8 cellular contexts compared by ENCODE assay signal in genomic region chr7:102671311-102671959, GRCh38. TPM values are rescaled to one million over a fixed set of nuclear protein-coding genes. Genes with fewer than 3 reads are reported as not detected.
DNase-seq lines count a peak whose midpoint lies in the region; ATAC-seq and TF ChIP-seq lines count a peak whose summit lies in the region.
"Not testable (repeated sequence)": the region's sequence is repeated elsewhere in the genome, so short reads cannot be mapped to it uniquely, and the experiment has no call there.

TSS of gene POLR2J2 (minus strand) at chr7:102671663. CDS start at chr7:102671601, 62 bp downstream.

- H4K20me1 ChIP-seq in MM.1S (ENCODE audit: insufficient read depth, low read length); fibroblast of lung (ENCODE audit: control insufficient read depth, extremely low read depth, insufficient read depth, low read length): not testable (repeated sequence)

- not testable (repeated sequence) for H3K4me2 ChIP-seq in MM.1S (ENCODE audit: low read depth, low read length); fibroblast of lung (ENCODE audit: extremely low read depth, insufficient read depth, low read length)

- ATAC-seq in GM19467 (IDR thresholded peaks at IDR 0.05; ENCODE audit: unreplicated experiment) (peak; percentile 70), HG03025 (IDR thresholded peaks at IDR 0.05; ENCODE audit: low FRiP score, unreplicated experiment) (peak; percentile 52), naive B cell (ENCODE audit: low read depth in 2 of 2) (peak; percentile 85 to 88)

- intact Hi-C loops in activated T-helper 2 cell treated with anti-CD3 and anti-CD28 coated beads, Interferon-gamma antibody, Interleukin-2, Interleukin-4, amounts not matched to agents 10 μg/mL and 5 μg/mL and 100 μg/mL, durations not matched to agents 14 hours and 24 hours and 36 hours (cut with micrococcal nuclease); tibial artery (cut with DNase I; ENCODE audit: low total_unique reads): not testable (repeated sequence)

- H3K79me2 ChIP-seq in MM.1S (ENCODE audit: low read length); fibroblast of lung (ENCODE audit: control insufficient read depth, insufficient read depth, low read length): not testable (repeated sequence)

- H3K9me3 ChIP-seq in MM.1S (replicated peaks; ENCODE audit: insufficient read depth, low read length); fibroblast of lung (ENCODE audit: control insufficient read depth, insufficient read depth, low read depth, low read length); tibial artery: not testable (repeated sequence)

- not testable (repeated sequence) for H3K27me3 ChIP-seq in MM.1S (replicated peaks; ENCODE audit: insufficient read depth, low read length); fibroblast of lung (ENCODE audit: control insufficient read depth, insufficient read depth, low read length); tibial artery

- H3F3A ChIP-seq in MM.1S (ENCODE audit: insufficient read depth, low read length) = not testable (repeated sequence)

- H3K36me3 Mint-ChIP-seq in activated T-helper 2 cell treated with anti-CD3 and anti-CD28 coated beads, Interferon-gamma antibody, Interleukin-2, Interleukin-4, amounts not matched to agents 10 μg/mL and 5 μg/mL and 100 μg/mL, durations not matched to agents 14 hours and 24 hours and 36 hours (ENCODE audit: low read depth); naive B cell: not testable (repeated sequence)

- peak within 1 kb of the TSS; percentile 45 for H3K4me3 Mint-ChIP-seq in activated T-helper 2 cell treated with anti-CD3 and anti-CD28 coated beads, Interferon-gamma antibody, Interleukin-2, Interleukin-4, amounts not matched to agents 10 μg/mL and 5 μg/mL and 100 μg/mL, durations not matched to agents 14 hours and 24 hours and 36 hours (ENCODE audit: low read depth)
- peak within 1 kb of the TSS in 6 of 8 donors; percentile 51 to 90 (median 81) for H3K4me3 Mint-ChIP-seq in naive B cell

- H2AFZ ChIP-seq in MM.1S (ENCODE audit: low read length); fibroblast of lung (ENCODE audit: low read length): not testable (repeated sequence)

- not testable (repeated sequence) for H3K36me3 ChIP-seq in MM.1S (replicated peaks; ENCODE audit: insufficient read depth, low read length); fibroblast of lung (ENCODE audit: control insufficient read depth, insufficient read depth, low read length); tibial artery

- H3K9me3 Mint-ChIP-seq in activated T-helper 2 cell treated with anti-CD3 and anti-CD28 coated beads, Interferon-gamma antibody, Interleukin-2, Interleukin-4, amounts not matched to agents 10 μg/mL and 5 μg/mL and 100 μg/mL, durations not matched to agents 14 hours and 24 hours and 36 hours; naive B cell: not testable (repeated sequence)

- not testable (repeated sequence) for H3K27me3 Mint-ChIP-seq in activated T-helper 2 cell treated with anti-CD3 and anti-CD28 coated beads, Interferon-gamma antibody, Interleukin-2, Interleukin-4, amounts not matched to agents 10 μg/mL and 5 μg/mL and 100 μg/mL, durations not matched to agents 14 hours and 24 hours and 36 hours (ENCODE audit: low read depth); naive B cell

- not testable (repeated sequence) for H3K9ac ChIP-seq in MM.1S (ENCODE audit: low read length)
- H3K9ac ChIP-seq in fibroblast of lung (ENCODE audit: insufficient read depth, low read length) = peak within 1 kb of the TSS; percentile 58

- not testable (repeated sequence) for TF ChIP-seq CTCF in MM.1S (IDR thresholded peaks at IDR 0.05; ENCODE audit: low read length); fibroblast of lung (conservative IDR thresholded peaks at IDR 0.05 in 1 of 2, IDR thresholded peaks at IDR 0.05 in 1 of 2; ENCODE audit: low read depth in 1 of 2, low read length in 2 of 2); tibial artery (IDR thresholded peaks at IDR 0.05)

- not testable (repeated sequence) for H3K4me1 ChIP-seq in MM.1S (ENCODE audit: low read length); fibroblast of lung (ENCODE audit: control insufficient read depth, extremely low read depth, insufficient read depth, low read length); tibial artery

- not testable (repeated sequence) for H3K4me3 ChIP-seq in MM.1S (ENCODE audit: low read length)
- H3K4me3 ChIP-seq in fibroblast of lung (replicated peaks in 1 of 4; ENCODE audit: control extremely low read depth in 1 of 4, insufficient read depth in 1 of 4, low read depth in 3 of 4, low read length in 4 of 4) (peak within 1 kb of the TSS in 2 of 4 experiments; percentile 40 to 62), tibial artery (peak within 1 kb of the TSS; percentile 47 to 54)

- H3K4me1 Mint-ChIP-seq in activated T-helper 2 cell treated with anti-CD3 and anti-CD28 coated beads, Interferon-gamma antibody, Interleukin-2, Interleukin-4, amounts not matched to agents 10 μg/mL and 5 μg/mL and 100 μg/mL, durations not matched to agents 14 hours and 24 hours and 36 hours (ENCODE audit: low read depth); naive B cell: not testable (repeated sequence)

- H3K27ac ChIP-seq in MM.1S (ENCODE audit: low read length); fibroblast of lung (ENCODE audit: insufficient read depth, low read length); tibial artery: not testable (repeated sequence)

- DNase-seq in GM04504 (ENCODE audit: low read depth) (peak; percentile 56), MM.1S (peak; percentile 69), fibroblast of lung (ENCODE audit: low read depth in 2 of 2) (peak in 1 of 2 donors; percentile 76), tibial artery (peak in 1 of 2 donors; percentile 58)
- peak; percentile 35 for DNase-seq in activated T-helper 2 cell treated with anti-CD3 and anti-CD28 coated beads, Interferon-gamma antibody, Interleukin-2, Interleukin-4, amounts not matched to agents 10 μg/mL and 5 μg/mL and 100 μg/mL, durations not matched to agents 14 hours and 24 hours and 36 hours (ENCODE audit: low spot score)
- not testable (repeated sequence) for DNase-seq in naive B cell

- H3K27ac Mint-ChIP-seq in activated T-helper 2 cell treated with anti-CD3 and anti-CD28 coated beads, Interferon-gamma antibody, Interleukin-2, Interleukin-4, amounts not matched to agents 10 μg/mL and 5 μg/mL and 100 μg/mL, durations not matched to agents 14 hours and 24 hours and 36 hours = not testable (repeated sequence)
- H3K27ac Mint-ChIP-seq in naive B cell = peak within 1 kb of the TSS in 4 of 6 donors; percentile 27 to 93 (median 54)

- not testable (repeated sequence) for H3K9me2 ChIP-seq in MM.1S (replicated peaks; ENCODE audit: insufficient read depth, low read length)

RNA-seq across cellular contexts. Expression of gene POLR2J2, which starts in this region (rescaled TPM):
- 13.9 and 17.3 TPM in 2 replicates for total RNA-seq in activated T-helper 2 cell treated with anti-CD3 and anti-CD28 coated beads, Interferon-gamma antibody, Interleukin-2, Interleukin-4, amounts not matched to agents 10 μg/mL and 5 μg/mL and 100 μg/mL, durations not matched to agents 14 hours and 24 hours and 36 hours
- 1.5 and 2.1 TPM in 2 replicates for total RNA-seq in fibroblast of lung
- polyA plus RNA-seq in fibroblast of lung (1.1 and 1.4 TPM in 2 replicates), naive B cell (ENCODE audit: low read depth in 6 of 6) (1 to 10 TPM in 5 of 6 donors, under 1 TPM in 1; 0.76 to 6.2 (median 2.7) TPM)
- polyA plus RNA-seq in fibroblast of lung (2012) = 0.33 and 0.54 TPM in 2 replicates
- 3.2 and 4.4 TPM in 2 replicates for polyA minus RNA-seq in fibroblast of lung (ENCODE audit: low replicate concordance)
